1 cellular context compared by ENCODE assay signal in the genomic region with DNA sequence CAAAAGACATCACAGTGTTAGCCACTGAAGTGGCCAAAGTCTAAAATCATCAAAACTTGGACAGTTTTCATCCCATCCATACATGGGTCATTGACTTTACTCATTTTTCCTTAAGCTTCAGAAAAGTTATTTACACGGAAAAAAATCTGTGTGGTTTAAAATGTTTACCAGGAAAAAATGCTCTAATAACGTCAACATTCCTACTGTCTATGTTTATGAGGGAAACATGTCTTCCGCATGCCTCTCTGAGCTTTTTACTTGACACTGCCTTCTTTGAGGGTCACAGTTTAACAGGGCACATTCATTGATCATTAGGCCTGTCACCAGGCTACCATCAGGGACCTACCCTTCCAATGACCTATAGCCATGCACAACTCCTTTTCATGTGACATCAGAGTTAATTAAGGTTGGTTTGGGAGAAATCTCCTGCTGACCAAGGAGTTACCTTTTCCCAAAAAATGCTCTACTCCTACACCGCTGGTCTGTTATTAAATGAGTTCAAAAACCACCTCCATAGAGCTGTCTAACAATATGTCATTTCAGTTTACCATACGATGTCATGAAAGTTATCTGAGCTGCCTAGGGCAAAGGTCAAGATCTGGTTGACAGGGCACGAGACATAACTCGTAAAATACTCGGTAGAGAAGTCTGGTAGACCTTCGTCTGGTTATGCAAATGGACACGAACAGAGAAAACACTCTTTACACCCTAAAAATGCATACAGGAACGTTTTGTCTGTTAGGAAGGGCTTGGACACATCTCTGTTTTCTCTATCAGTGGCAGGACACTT.
TF ChIP-seq lines count a peak whose summit lies in the region.

No MANE protein-coding gene starts in this region.

TF ChIP-seq in endothelial cell of umbilical vein, 7 proteins besides CTCF, POLR2A, EP300 and RAD21:
- TF ChIP-seq, protein P1, sequence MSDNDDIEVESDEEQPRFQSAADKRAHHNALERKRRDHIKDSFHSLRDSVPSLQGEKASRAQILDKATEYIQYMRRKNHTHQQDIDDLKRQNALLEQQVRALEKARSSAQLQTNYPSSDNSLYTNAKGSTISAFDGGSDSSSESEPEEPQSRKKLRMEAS (IDR thresholded peaks at IDR 0.05; ENCODE audit: insufficient read depth, insufficient read length) = no peak
- TF ChIP-seq JUN (IDR thresholded peaks at IDR 0.05; ENCODE audit: borderline replicate concordance, insufficient read depth, insufficient read length, low read depth) (no peak), FOS (IDR thresholded peaks at IDR 0.05; ENCODE audit: borderline replicate concordance, insufficient read depth, low read length) (no peak), EZH2 (IDR thresholded peaks at IDR 0.05; ENCODE audit: borderline replicate concordance, low read depth, low read length, severe bottlenecking) (no peak), POLR2AphosphoS5 (IDR thresholded peaks at IDR 0.05; ENCODE audit: insufficient read depth, low read depth, low read length) (no peak)
